Comparison of ENCODE assay signal across 8 cellular contexts in genomic region chr6:33297956-33298772, GRCh38. TPM values are rescaled to one million over a fixed set of nuclear protein-coding genes. Genes with fewer than 3 reads are reported as not detected.
A peak's percentile ranks its signal among the peaks of the same experiment; 100 is the strongest.
DNase-seq lines count a peak whose midpoint lies in the region; ATAC-seq and TF ChIP-seq lines count a peak whose summit lies in the region.

No MANE protein-coding gene starts in this region.

- H3K27me3 Mint-ChIP-seq in activated T-cell treated with anti-CD3 and anti-CD28 coated beads, Interleukin-2, amount 50 U/mL, for 24 hours = no peaks in the 10 kb centered on the region

- H3K27me3 ChIP-seq in BJ (ENCODE audit: control insufficient read depth, insufficient read depth, low read length) = no peaks in the 10 kb centered on the region
- H3K27me3 ChIP-seq in esophagus squamous epithelium = no peaks in the 10 kb centered on the region
- H3K27me3 ChIP-seq in muscle layer of duodenum (ENCODE audit: low read depth, low read length) = no peaks in the 10 kb centered on the region
- no peaks in the 10 kb centered on the region for H3K27me3 ChIP-seq in transverse colon

- H3K27ac Mint-ChIP-seq in activated T-cell treated with anti-CD3 and anti-CD28 coated beads, Interleukin-2, amount 50 U/mL, for 24 hours = peak overlapping the region; percentile 99

- DNase-seq in BJ (ENCODE audit: low read depth) (no peak), NOMO-1 (lab: John Stamatoyannopoulos, UW; ENCODE audit: unreplicated experiment in 2 of 2) (peak; percentile 43 to 63), esophagus squamous epithelium (lab: John Stamatoyannopoulos, UW) (no peak), transverse colon (peak; percentile 82)
- DNase-seq in activated T-cell treated with anti-CD3 and anti-CD28 coated beads, Interleukin-2, amount 50 U/mL, for 24 hours = peak; percentile 67

- TF ChIP-seq CTCF in BJ (IDR thresholded peaks at IDR 0.05; ENCODE audit: insufficient read depth, low read depth, low read length) (no peak), esophagus squamous epithelium (IDR thresholded peaks at IDR 0.05) (no peak), transverse colon (IDR thresholded peaks at IDR 0.05) (no peak)

- H3K4me1 Mint-ChIP-seq in activated T-cell treated with anti-CD3 and anti-CD28 coated beads, Interleukin-2, amount 50 U/mL, for 24 hours (ENCODE audit: low read depth) = peaks cover 33% of the 10 kb centered on the region

- peak overlapping the region; percentile 91 for H3K4me3 Mint-ChIP-seq in activated T-cell treated with anti-CD3 and anti-CD28 coated beads, Interleukin-2, amount 50 U/mL, for 24 hours

- in situ Hi-C loops in transverse colon (cut with MboI; ENCODE audit: low pct_ligation_motif_present in 1 of 4, low pct_unique_long_range_greater_than_20kb in 1 of 4, low sequenced_read_pairs in 3 of 4) = no loop called here

- H3K9me3 Mint-ChIP-seq in activated T-cell treated with anti-CD3 and anti-CD28 coated beads, Interleukin-2, amount 50 U/mL, for 24 hours = no peaks in the 10 kb centered on the region

- H3K4me1 ChIP-seq in esophagus squamous epithelium (peaks cover 15 to 67% (median 30%) of the 10 kb centered on the region in 3 donors), muscle layer of duodenum (ENCODE audit: control insufficient read depth in 1 of 2, insufficient read depth in 2 of 2, low read length in 2 of 2) (peaks cover 0 to 20% of the 10 kb centered on the region in 2 donors), transverse colon (peaks cover 10 to 33% (median 23%) of the 10 kb centered on the region in 4 donors)

- TF ChIP-seq POLR2A in GM18505 (IDR thresholded peaks at IDR 0.05; ENCODE audit: borderline replicate concordance, extremely low read depth, insufficient read depth, insufficient read length) (peak; percentile 15), esophagus squamous epithelium (IDR thresholded peaks at IDR 0.05) (peak in 2 of 4 donors; percentile 45 to 65), transverse colon (IDR thresholded peaks at IDR 0.05) (peak; percentile 59)

- no peak for ATAC-seq in GM18505 (IDR thresholded peaks at IDR 0.05; ENCODE audit: unreplicated experiment)
- ATAC-seq in HG03439 (IDR thresholded peaks at IDR 0.05; ENCODE audit: unreplicated experiment) = no peak

- H3K9me3 ChIP-seq in esophagus squamous epithelium = no peaks in the 10 kb centered on the region
- no peaks in the 10 kb centered on the region for H3K9me3 ChIP-seq in muscle layer of duodenum (ENCODE audit: control insufficient read depth in 1 of 2, low read length in 2 of 2)
- H3K9me3 ChIP-seq in transverse colon = no peaks in the 10 kb centered on the region

- CTCF ChIA-PET in BJ (lab: Yijun Ruan, JAX) = interaction anchor here (0.6 to 2.3 kb wide), 5 partner anchors 8 to 284 kb away, joined by 3 to 21 read pairs (median 4); partner anchors contain the start of genes B3GALT4, HSD17B8, PFDN6 and WDR46

- H3K36me3 Mint-ChIP-seq in activated T-cell treated with anti-CD3 and anti-CD28 coated beads, Interleukin-2, amount 50 U/mL, for 24 hours (ENCODE audit: low read depth) = peaks cover 68% of the 10 kb centered on the region

- H3K36me3 ChIP-seq in BJ (ENCODE audit: control insufficient read depth, insufficient read depth, low read length) = peaks cover 12% of the 10 kb centered on the region
- H3K36me3 ChIP-seq in esophagus squamous epithelium = peaks cover 12 to 59% (median 29%) of the 10 kb centered on the region in 3 donors
- H3K36me3 ChIP-seq in muscle layer of duodenum (ENCODE audit: control insufficient read depth in 1 of 2, insufficient read depth in 2 of 2, low read length in 2 of 2) = peaks cover 12 to 29% of the 10 kb centered on the region in 2 donors
- no peaks in the 10 kb centered on the region for H3K36me3 ChIP-seq in transverse colon

- POLR2A ChIA-PET in BJ (lab: Charles Lee) = interaction anchor here (0.6 kb wide), 2 partner anchors 98 to 119 kb away, joined by 3 to 24 read pairs; no protein-coding TSS in a partner anchor

- WGBS in esophagus squamous epithelium, 2 donors = 0% methylated on average over 15 to 20 of the region's 42 CpGs
- 1 to 5% methylated on average over 3 to 42 of the region's 42 CpGs for WGBS in transverse colon (ENCODE audit: low coverage in 1 of 2), 2 donors

- H3K27ac ChIP-seq in esophagus squamous epithelium (peak overlapping the region; percentile 93 to 100 (median 98)), muscle layer of duodenum (ENCODE audit: low read length) (peak overlapping the region; percentile 72), transverse colon (peak overlapping the region; percentile 97 to 99 (median 98))

- intact Hi-C loops in esophagus squamous epithelium (cut with DNase I) (no loop called here), transverse colon (cut with DNase I; ENCODE audit: low total_unique reads) (no loop called here)

- TF ChIP-seq EP300 in transverse colon (IDR thresholded peaks at IDR 0.05; ENCODE audit: low read depth) = no peak

- H3K4me3 ChIP-seq in BJ (ENCODE audit: low read depth, low read length) (peak overlapping the region; percentile 81), esophagus squamous epithelium (peak overlapping the region; percentile 77 to 93 (median 82)), muscle layer of duodenum (ENCODE audit: low read depth in 1 of 2, low read length in 2 of 2) (peak overlapping the region; percentile 70 to 96), transverse colon (peak overlapping the region; percentile 63 to 90 (median 87))

RNA-seq across cellular contexts. Expression of gene RGL2, which starts 0.6 kb away (rescaled TPM):
- polyA plus RNA-seq in BJ (2011; rRNA removed) = 24.2 and 35.2 TPM in 2 replicates
- 25.3 and 28.3 TPM in 2 replicates for polyA minus RNA-seq in BJ (2011; rRNA and poly(A)+ RNA removed)
- total RNA-seq in esophagus squamous epithelium (10 to 100 TPM; 54.9 to 78.7 (median 63.2) TPM), transverse colon (10 to 100 TPM; 21.3 to 70.3 (median 25.8) TPM)

RNA-seq across cellular contexts. Expression of gene PFDN6, which starts 8.8 kb away (rescaled TPM):
- polyA plus RNA-seq in BJ (2011; rRNA removed) = 49.0 and 55.5 TPM in 2 replicates
- 7.4 and 10.3 TPM in 2 replicates for polyA minus RNA-seq in BJ (2011; rRNA and poly(A)+ RNA removed)
- total RNA-seq in esophagus squamous epithelium = 10 to 100 TPM; 28.6 to 71.0 (median 43.5) TPM
- total RNA-seq in transverse colon = 10 to 100 TPM in 3 of 4 donors, not detected in 1; 23.6 to 39.8 (median 28.1) TPM

RNA-seq across cellular contexts. Expression of gene WDR46, which starts 9.1 kb away (rescaled TPM):
- 45.6 and 78.9 TPM in 2 replicates for polyA plus RNA-seq in BJ (2011; rRNA removed)
- polyA minus RNA-seq in BJ (2011; rRNA and poly(A)+ RNA removed) = 50.6 and 91.6 TPM in 2 replicates
- 10 to 100 TPM; 30.0 to 62.3 (median 55.6) TPM for total RNA-seq in esophagus squamous epithelium
- 10 to 100 TPM; 25.0 to 87.2 (median 55.8) TPM for total RNA-seq in transverse colon

RNA-seq across cellular contexts. Expression of gene TAPBP, which starts 15.7 kb away (rescaled TPM):
- 23.1 and 37.9 TPM in 2 replicates for polyA plus RNA-seq in BJ (2011; rRNA removed)
- polyA minus RNA-seq in BJ (2011; rRNA and poly(A)+ RNA removed) = 21.8 and 33.1 TPM in 2 replicates
- total RNA-seq in esophagus squamous epithelium = 100 to 1,000 TPM in 1 of 4 donors, 10 to 100 TPM in 3; 68.1 to 101 (median 77.0) TPM
- 100 to 1,000 TPM; 175 to 423 (median 217) TPM for total RNA-seq in transverse colon

RNA-seq across cellular contexts. Expression of gene ZBTB22, which starts 19.4 kb away (rescaled TPM):
- 10.6 and 13.6 TPM in 2 replicates for polyA plus RNA-seq in BJ (2011; rRNA removed)
- polyA minus RNA-seq in BJ (2011; rRNA and poly(A)+ RNA removed) = 11.8 and 18.2 TPM in 2 replicates
- 10 to 100 TPM in 3 of 4 donors, 1 to 10 TPM in 1; 8.5 to 17.5 (median 14.8) TPM for total RNA-seq in esophagus squamous epithelium
- 10 to 100 TPM; 10.1 to 31.8 (median 17.2) TPM for total RNA-seq in transverse colon

Comparison
In these comparisons a context has a peak if more than half of its experiments do, and no peak if none do; other contexts are left out.
1. DNase-seq: peak in NOMO-1 (2 of 2), activated T-cell treated with anti-CD3 and anti-CD28 coated beads, Interleukin-2, amount 50 U/mL, for 24 hours (single experiment) and transverse colon (single experiment); none in BJ (single experiment) and esophagus squamous epithelium (single experiment).
2. Peak in every context shown above with its lines, with median percentiles within 50 percentile points of each other: H3K4me3 ChIP-seq and H3K27ac ChIP-seq.